Comparison of ENCODE assay signal across 11 cellular contexts in the genomic region with DNA sequence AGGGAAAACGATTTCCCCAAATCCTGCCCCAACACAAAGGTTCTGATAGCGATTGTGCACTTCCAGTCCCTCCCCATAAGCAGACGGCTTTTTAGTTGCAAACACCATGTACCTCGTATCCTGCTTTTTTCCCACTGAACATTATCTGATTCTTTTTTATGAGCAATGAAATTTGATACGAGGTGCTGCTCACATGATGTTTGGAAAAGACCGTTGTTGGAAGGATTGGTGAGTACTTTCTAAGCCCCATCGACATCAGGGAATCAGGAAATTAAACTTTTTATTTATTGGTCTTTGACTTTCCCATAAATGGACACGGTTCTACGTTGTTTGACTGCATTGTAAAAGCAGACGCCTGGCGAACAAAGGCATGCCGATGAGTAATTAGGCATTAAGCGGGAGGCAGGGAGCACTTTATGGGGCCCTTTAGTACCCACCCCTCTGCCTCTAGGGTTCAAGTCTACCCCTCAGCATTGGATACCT. TPM values are rescaled to one million over a fixed set of nuclear protein-coding genes. Genes with fewer than 3 reads are reported as not detected.
DNase-seq lines count a peak whose midpoint lies in the region; ATAC-seq and TF ChIP-seq lines count a peak whose summit lies in the region.
"Had no signal": no experiment of that assay in that cellular context is flagged by ENCODE, and none has a peak within 500 bp of the region (broad histone marks: within the 10 kb centered on the region; RNA-seq: fewer than 3 reads in every experiment).

No MANE protein-coding gene starts in this region.

- no peaks in the 10 kb centered on the region for H3K4me1 ChIP-seq in SJCRH30
- no peaks in the 10 kb centered on the region for H3K4me1 ChIP-seq in parathyroid adenoma

- no peaks in the 10 kb centered on the region for H3K27me3 ChIP-seq in SJCRH30
- no peaks in the 10 kb centered on the region for H3K27me3 ChIP-seq in parathyroid adenoma (ENCODE audit: control insufficient read depth, insufficient read depth, low read length)

- H3K27ac ChIP-seq in SJCRH30: no peak overlapping the region
- H3K27ac ChIP-seq in parathyroid adenoma: no peak overlapping the region

- H3K36me3 ChIP-seq in SJCRH30 (no peaks in the 10 kb centered on the region), parathyroid adenoma (ENCODE audit: control insufficient read depth, insufficient read depth, low read length) (no peaks in the 10 kb centered on the region)

- H2AFZ ChIP-seq in parathyroid adenoma: no peak overlapping the region

- TF ChIP-seq CTCF in parathyroid adenoma (IDR thresholded peaks at IDR 0.05): no peak

- H3K4me3 ChIP-seq in SJCRH30 (peak overlapping the region; percentile 28), parathyroid adenoma (ENCODE audit: low read depth, low read length) (peak overlapping the region; percentile 4)

- H3K9ac ChIP-seq in parathyroid adenoma: no peak overlapping the region

- DNase-seq in EH (ENCODE audit: low read depth): peak; percentile 90
- DNase-seq in NCI-H146 (lab: John Stamatoyannopoulos, UW): peak; percentile 23
- DNase-seq in SJCRH30: peak in 1 of 2 experiments; percentile 42
- DNase-seq in NCI-H82 (lab: John Stamatoyannopoulos, UW): no peak
- DNase-seq in activated T-cell treated with anti-CD3 and anti-CD28 coated beads, Interleukin-2, amount 50 U/mL, for 48 hours: no peak
- DNase-seq in NCI-H2081 treated with DMSO at 0.1 percent for 48 hours (lab: John Stamatoyannopoulos, UW): no peak
- DNase-seq: activated CD4-positive, alpha-beta T cell treated with anti-CD3 and anti-CD28 coated beads for 4 hours; kidney glomerular epithelial cell; stimulated activated CD8-positive, alpha-beta memory T cell treated with anti-CD3 and anti-CD28 coated beads, Interleukin-4, amount 100 ng/mL, for 48 hours had no signal

- H3K79me2 ChIP-seq in parathyroid adenoma: no peaks in the 10 kb centered on the region

- no peak for ATAC-seq in HG03095 (IDR thresholded peaks at IDR 0.05; ENCODE audit: unreplicated experiment)

- H3K4me2 ChIP-seq in parathyroid adenoma (ENCODE audit: low read length): peak overlapping the region; percentile 25

- no peaks in the 10 kb centered on the region for H3K9me3 ChIP-seq in SJCRH30 (replicated peaks)
- H3K9me3 ChIP-seq in parathyroid adenoma (ENCODE audit: control insufficient read depth, low read length): no peaks in the 10 kb centered on the region

RNA-seq across cellular contexts. Expression of a gene that starts 49.4 kb away (rescaled TPM):
- total RNA-seq in SJCRH30 (2014; rRNA removed; shearing (Covaris generic)): not detected in 2 replicates

Comparison
In these comparisons a context has a peak if more than half of its experiments do, and no peak if none do; other contexts are left out.
1. DNase-seq: peak in EH (single experiment) and NCI-H146 (single experiment); none in NCI-H82 (single experiment), activated T-cell treated with anti-CD3 and anti-CD28 coated beads, Interleukin-2, amount 50 U/mL, for 48 hours (0 of 2) and NCI-H2081 treated with DMSO at 0.1 percent for 48 hours (single experiment).